8 cellular contexts compared by ENCODE assay signal in the genomic region with DNA sequence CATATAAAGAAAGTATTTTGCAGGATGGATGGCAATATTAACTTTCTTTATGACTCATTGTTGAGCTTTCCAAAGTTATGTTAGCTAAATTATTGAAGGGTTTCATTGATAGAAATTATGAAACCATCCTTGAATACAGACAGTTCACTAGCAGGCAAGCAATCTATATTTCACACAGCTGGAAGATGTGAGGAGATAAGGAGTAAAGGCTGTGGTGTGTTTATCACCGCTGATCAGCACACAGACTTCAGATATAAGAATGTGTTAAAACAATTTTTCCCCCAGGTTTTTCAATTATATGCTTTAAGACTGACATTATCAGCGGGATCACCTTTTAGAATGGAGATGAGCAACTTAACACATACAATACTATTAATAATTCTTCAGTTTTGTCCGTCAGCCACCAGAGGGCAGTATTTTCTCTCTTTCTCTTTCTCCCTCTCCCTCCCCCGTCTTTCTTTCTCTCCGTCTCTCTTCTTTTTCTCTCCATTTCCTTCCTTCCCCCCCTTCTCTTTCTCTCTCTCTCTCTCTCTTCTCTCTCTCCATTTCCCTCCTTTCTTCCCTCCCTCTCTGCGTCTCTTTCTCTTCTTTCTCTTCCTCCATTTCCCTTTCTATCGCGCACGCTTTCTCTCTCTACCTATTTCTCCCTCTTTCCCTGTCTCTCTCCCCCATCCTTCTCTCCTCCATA.
DNase-seq lines count a peak whose midpoint lies in the region; ATAC-seq and TF ChIP-seq lines count a peak whose summit lies in the region.

No MANE protein-coding gene starts in this region.

- no peaks in the 10 kb centered on the region for H3K27me3 ChIP-seq in foreskin keratinocyte

- no peaks in the 10 kb centered on the region for H3K4me1 ChIP-seq in foreskin keratinocyte

- peak; percentile 51 for TF ChIP-seq CTCF in GM10248 (IDR thresholded peaks at IDR 0.05; ENCODE audit: control extremely low read depth, extremely low read depth, low read depth, missing control alignments)
- peak; percentile 78 for TF ChIP-seq CTCF in foreskin keratinocyte (conservative IDR thresholded peaks at IDR 0.05)
- peak; percentile 85 for TF ChIP-seq CTCF in neural crest cell (conservative IDR thresholded peaks at IDR 0.05)

- peak; percentile 59 for DNase-seq in GM10248 (ENCODE audit: extremely low spot score)
- DNase-seq in NCI-H345 (lab: John Stamatoyannopoulos, UW) = peak; percentile 48
- DNase-seq in activated T-cell treated with anti-CD3 and anti-CD28 coated beads, Interleukin-2, amount 50 U/mL, for 4 hours = peak; percentile 7
- peak in 1 of 2 donors; percentile 18 for DNase-seq in foreskin keratinocyte
- DNase-seq in neural crest cell (ENCODE audit: low read depth, low spot score) = peak; percentile 56
- DNase-seq in activated effector memory CD4-positive, alpha-beta T cell treated with Interleukin-2 at 50 U/mL for 16 hours = no peak
- no peak for DNase-seq in NCI-H1048 (lab: John Stamatoyannopoulos, UW)

- no peak overlapping the region for H3K27ac ChIP-seq in foreskin keratinocyte

- no peaks in the 10 kb centered on the region for H3K9me3 Mint-ChIP-seq in activated T-cell treated with anti-CD3 and anti-CD28 coated beads, Interleukin-2, amount 50 U/mL, for 4 hours
- no peaks in the 10 kb centered on the region for H3K9me3 Mint-ChIP-seq in neural crest cell

- ATAC-seq in HG02885 (IDR thresholded peaks at IDR 0.05; ENCODE audit: poor library complexity, unreplicated experiment) (peak; percentile 83), foreskin keratinocyte (peak; percentile 72)
- ATAC-seq in activated T-cell treated with anti-CD3 and anti-CD28 coated beads, Interleukin-2, amount 50 U/mL, for 4 hours = peak; percentile 48 to 57

- peak overlapping the region; percentile 37 for H3K27ac Mint-ChIP-seq in neural crest cell (ENCODE audit: unreplicated experiment)

- peaks cover 31% of the 10 kb centered on the region for H3K27me3 Mint-ChIP-seq in activated T-cell treated with anti-CD3 and anti-CD28 coated beads, Interleukin-2, amount 50 U/mL, for 4 hours (ENCODE audit: low read depth)
- no peaks in the 10 kb centered on the region for H3K27me3 Mint-ChIP-seq in neural crest cell (ENCODE audit: low read depth)

- POLR2A ChIA-PET in GM10248 (lab: Yijun Ruan, JAX) = no interaction called here

- peaks cover 8% of the 10 kb centered on the region for H3K4me1 Mint-ChIP-seq in activated T-cell treated with anti-CD3 and anti-CD28 coated beads, Interleukin-2, amount 50 U/mL, for 4 hours (ENCODE audit: low read depth)
- H3K4me1 Mint-ChIP-seq in neural crest cell = peaks cover 12% of the 10 kb centered on the region

- peak overlapping the region; percentile 81 for H3K4me3 Mint-ChIP-seq in activated T-cell treated with anti-CD3 and anti-CD28 coated beads, Interleukin-2, amount 50 U/mL, for 4 hours
- H3K4me3 Mint-ChIP-seq in neural crest cell = peak overlapping the region; percentile 72

- H3K36me3 Mint-ChIP-seq in activated T-cell treated with anti-CD3 and anti-CD28 coated beads, Interleukin-2, amount 50 U/mL, for 4 hours (ENCODE audit: insufficient read depth) = no peaks in the 10 kb centered on the region
- no peaks in the 10 kb centered on the region for H3K36me3 Mint-ChIP-seq in neural crest cell (ENCODE audit: low read depth)

- CTCF ChIA-PET in GM10248 (lab: Yijun Ruan, JAX) = interaction anchor here (0.6 to 1.5 kb wide), 13 partner anchors 10 to 392 kb away, joined by 3 to 11 read pairs (median 4); a partner anchor contains a TSS

Comparison
In these comparisons a context has a peak if more than half of its experiments do, and no peak if none do; other contexts are left out.
1. DNase-seq: peak in GM10248 (single experiment), NCI-H345 (single experiment), activated T-cell treated with anti-CD3 and anti-CD28 coated beads, Interleukin-2, amount 50 U/mL, for 4 hours (single experiment) and neural crest cell (single experiment); none in activated effector memory CD4-positive, alpha-beta T cell treated with Interleukin-2 at 50 U/mL for 16 hours (single experiment) and NCI-H1048 (single experiment).
2. Peak in every context shown above with its lines, with median percentiles within 50 percentile points of each other: CTCF ChIP-seq and ATAC-seq.